ENCODE assay signal across 8 cellular contexts in genomic region chr4:17613761-17614415, GRCh38. TPM values are rescaled to one million over a fixed set of nuclear protein-coding genes. Genes with fewer than 3 reads are reported as not detected.
A peak's percentile ranks its signal among the peaks of the same experiment; 100 is the strongest.
DNase-seq lines count a peak whose midpoint lies in the region; ATAC-seq and TF ChIP-seq lines count a peak whose summit lies in the region.

No MANE protein-coding gene starts in this region.

- peak overlapping the region; percentile 95 for H3K9ac ChIP-seq in HUES48 (ENCODE audit: low read depth, low read length)

- no peaks in the 10 kb centered on the region for H3K9me3 ChIP-seq in HUES48 (ENCODE audit: control insufficient read depth, insufficient read depth, low read length)
- H3K9me3 ChIP-seq in neutrophil: no peaks in the 10 kb centered on the region

- peak; percentile 58 for ATAC-seq in GM21576 (IDR thresholded peaks at IDR 0.05; ENCODE audit: unreplicated experiment)

- no peaks in the 10 kb centered on the region for H3K27me3 ChIP-seq in HUES48 (ENCODE audit: control insufficient read depth, insufficient read depth, low read length)
- H3K27me3 ChIP-seq in neutrophil: no peaks in the 10 kb centered on the region

- 0 out of 2 replicates have a peak, but pooled peaks cover 3% of the 10 kb centered on the region for H3K4me1 ChIP-seq in HUES48 (ENCODE audit: control insufficient read depth, insufficient read depth, low read length)
- peaks cover 20 to 32% of the 10 kb centered on the region in 2 experiments for H3K4me1 ChIP-seq in neutrophil (ENCODE audit: control insufficient read depth in 1 of 2, insufficient read depth in 1 of 2, low read depth in 1 of 2, low read length in 1 of 2)

- TF ChIP-seq CTCF in fibroblast of the aortic adventitia (IDR thresholded peaks at IDR 0.05; ENCODE audit: insufficient read depth, low read length) (no peak), neutrophil (IDR thresholded peaks at IDR 0.05) (no peak)

- H3K4me3 ChIP-seq in HUES48 (ENCODE audit: low read depth, low read length) (peak overlapping the region; percentile 98), fibroblast of the aortic adventitia (ENCODE audit: low read depth, low read length) (peak overlapping the region; percentile 98), neutrophil (ENCODE audit: low read depth in 1 of 2, low read length in 1 of 2) (peak overlapping the region; percentile 86 to 100)

- H3K27ac ChIP-seq in HUES48 (ENCODE audit: low read depth, low read length) (peak overlapping the region; percentile 59), neutrophil (peak overlapping the region; percentile 93)

- H3K36me3 ChIP-seq in HUES48 (ENCODE audit: control insufficient read depth, insufficient read depth, low read length) (peaks cover 25% of the 10 kb centered on the region), neutrophil (peaks cover 19% of the 10 kb centered on the region)

- intact Hi-C loops in posterior vena cava (cut with DNase I): loop anchor here in 1 of 2 donors (5.0 kb wide), 1 partner anchor 37 kb away; the partner anchor contains the start of gene LAP3

- DNase-seq in ELF-1 (ENCODE audit: low read depth, low spot score) (peak; percentile 59), fibroblast of the aortic adventitia (ENCODE audit: low read depth) (no peak), NCI-H2107 (lab: John Stamatoyannopoulos, UW) (no peak), posterior vena cava (ENCODE audit: low spot score) (no peak)
- peak; percentile 53 for DNase-seq in activated T-cell treated with anti-CD3 and anti-CD28 coated beads, Interleukin-2, amount 50 U/mL, for 1 hour

RNA-seq across cellular contexts. Expression of gene MED28, which starts 0.6 kb away (rescaled TPM):
- total RNA-seq in fibroblast of the aortic adventitia (ENCODE audit: low replicate concordance) (10.0 and 11.4 TPM in 2 replicates), posterior vena cava (10 to 100 TPM; 34.4 to 41.6 TPM)

RNA-seq across cellular contexts. Expression of gene LAP3, which starts 36.9 kb away (rescaled TPM):
- total RNA-seq in fibroblast of the aortic adventitia (ENCODE audit: low replicate concordance): 76.9 and 306 TPM in 2 replicates
- 10 to 100 TPM; 70.4 to 72.4 TPM for total RNA-seq in posterior vena cava

Comparison
In these comparisons a context has a peak if more than half of its experiments do, and no peak if none do; other contexts are left out.
1. DNase-seq: peak in ELF-1 (single experiment) and activated T-cell treated with anti-CD3 and anti-CD28 coated beads, Interleukin-2, amount 50 U/mL, for 1 hour (single experiment); none in fibroblast of the aortic adventitia (single experiment), NCI-H2107 (single experiment) and posterior vena cava (single experiment).
2. Peak in every context shown above with its lines, with median percentiles within 50 percentile points of each other: H3K4me3 ChIP-seq.